Comparison of ENCODE assay signal across 1 cellular context in the genomic region with DNA sequence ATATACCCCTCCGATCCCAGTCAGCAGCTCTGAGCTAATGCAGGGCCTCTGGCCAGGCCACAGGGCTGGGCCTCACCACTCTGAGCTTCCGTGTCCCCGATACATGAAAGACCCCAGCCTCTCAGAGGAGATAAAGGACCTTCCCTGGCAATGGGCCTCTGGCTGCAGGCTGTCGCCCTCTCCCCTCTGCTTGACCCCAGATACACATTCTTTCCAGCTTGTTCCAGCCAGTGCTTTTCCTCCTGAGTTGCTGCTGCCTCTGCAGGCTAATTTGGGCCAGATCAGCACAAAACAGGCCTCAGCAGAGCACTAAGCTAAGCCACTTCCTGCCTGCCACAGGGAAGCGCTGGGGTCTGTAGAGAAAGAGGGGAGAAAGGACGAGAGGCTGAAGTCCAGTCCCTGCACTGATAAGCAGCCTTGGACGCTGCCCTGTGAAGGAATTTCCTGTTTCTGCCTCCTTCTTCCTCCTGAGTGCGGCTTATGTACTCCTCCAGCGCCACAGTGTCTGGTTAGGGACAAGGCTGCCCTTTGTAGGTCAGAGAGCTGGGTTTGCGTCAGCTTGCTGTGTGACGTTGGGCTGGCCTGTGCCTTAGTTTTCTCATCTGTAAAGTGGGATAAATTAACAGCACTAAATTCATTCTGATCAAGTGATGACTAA.
TF ChIP-seq lines count a peak whose summit lies in the region.

No MANE protein-coding gene starts in this region.

TF ChIP-seq in HepG2, 621 proteins besides CTCF, POLR2A, EP300 and RAD21 (continued from another document and continues in another):
- TF ChIP-seq, protein P1, sequence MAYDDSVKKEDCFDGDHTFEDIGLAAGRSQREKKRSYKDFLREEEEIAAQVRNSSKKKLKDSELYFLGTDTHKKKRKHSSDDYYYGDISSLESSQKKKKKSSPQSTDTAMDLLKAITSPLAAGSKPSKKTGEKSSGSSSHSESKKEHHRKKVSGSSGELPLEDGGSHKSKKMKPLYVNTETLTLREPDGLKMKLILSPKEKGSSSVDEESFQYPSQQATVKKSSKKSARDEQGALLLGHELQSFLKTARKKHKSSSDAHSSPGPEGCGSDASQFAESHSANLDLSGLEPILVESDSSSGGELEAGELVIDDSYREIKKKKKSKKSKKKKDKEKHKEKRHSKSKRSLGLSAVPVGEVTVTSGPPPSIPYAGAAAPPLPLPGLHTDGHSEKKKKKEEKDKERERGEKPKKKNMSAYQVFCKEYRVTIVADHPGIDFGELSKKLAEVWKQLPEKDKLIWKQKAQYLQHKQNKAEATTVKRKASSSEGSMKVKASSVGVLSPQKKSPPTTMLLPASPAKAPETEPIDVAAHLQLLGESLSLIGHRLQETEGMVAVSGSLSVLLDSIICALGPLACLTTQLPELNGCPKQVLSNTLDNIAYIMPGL (CRISPR knock-in tag; IDR thresholded peaks at IDR 0.05; ENCODE audit: borderline replicate concordance in 1 of 2, low read depth in 1 of 2) = peak; percentile 63 to 89; a peak in 3 of 4 replicates
- no peak for TF ChIP-seq TBP (CRISPR knock-in tag; IDR thresholded peaks at IDR 0.05)
- TF ChIP-seq PLRG1 (conservative IDR thresholded peaks at IDR 0.05) = no peak
- peak; percentile 87 for TF ChIP-seq HDAC1 (CRISPR knock-in tag; IDR thresholded peaks at IDR 0.05)
- TF ChIP-seq, protein P2, sequence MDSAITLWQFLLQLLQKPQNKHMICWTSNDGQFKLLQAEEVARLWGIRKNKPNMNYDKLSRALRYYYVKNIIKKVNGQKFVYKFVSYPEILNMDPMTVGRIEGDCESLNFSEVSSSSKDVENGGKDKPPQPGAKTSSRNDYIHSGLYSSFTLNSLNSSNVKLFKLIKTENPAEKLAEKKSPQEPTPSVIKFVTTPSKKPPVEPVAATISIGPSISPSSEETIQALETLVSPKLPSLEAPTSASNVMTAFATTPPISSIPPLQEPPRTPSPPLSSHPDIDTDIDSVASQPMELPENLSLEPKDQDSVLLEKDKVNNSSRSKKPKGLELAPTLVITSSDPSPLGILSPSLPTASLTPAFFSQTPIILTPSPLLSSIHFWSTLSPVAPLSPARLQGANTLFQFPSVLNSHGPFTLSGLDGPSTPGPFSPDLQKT (CRISPR knock-in tag; IDR thresholded peaks at IDR 0.05; ENCODE audit: borderline replicate concordance) = no peak
- TF ChIP-seq, protein P3, sequence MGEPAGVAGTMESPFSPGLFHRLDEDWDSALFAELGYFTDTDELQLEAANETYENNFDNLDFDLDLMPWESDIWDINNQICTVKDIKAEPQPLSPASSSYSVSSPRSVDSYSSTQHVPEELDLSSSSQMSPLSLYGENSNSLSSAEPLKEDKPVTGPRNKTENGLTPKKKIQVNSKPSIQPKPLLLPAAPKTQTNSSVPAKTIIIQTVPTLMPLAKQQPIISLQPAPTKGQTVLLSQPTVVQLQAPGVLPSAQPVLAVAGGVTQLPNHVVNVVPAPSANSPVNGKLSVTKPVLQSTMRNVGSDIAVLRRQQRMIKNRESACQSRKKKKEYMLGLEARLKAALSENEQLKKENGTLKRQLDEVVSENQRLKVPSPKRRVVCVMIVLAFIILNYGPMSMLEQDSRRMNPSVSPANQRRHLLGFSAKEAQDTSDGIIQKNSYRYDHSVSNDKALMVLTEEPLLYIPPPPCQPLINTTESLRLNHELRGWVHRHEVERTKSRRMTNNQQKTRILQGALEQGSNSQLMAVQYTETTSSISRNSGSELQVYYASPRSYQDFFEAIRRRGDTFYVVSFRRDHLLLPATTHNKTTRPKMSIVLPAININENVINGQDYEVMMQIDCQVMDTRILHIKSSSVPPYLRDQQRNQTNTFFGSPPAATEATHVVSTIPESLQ (CRISPR knock-in tag; conservative IDR thresholded peaks at IDR 0.05) = no peak
- TF ChIP-seq, protein P4, sequence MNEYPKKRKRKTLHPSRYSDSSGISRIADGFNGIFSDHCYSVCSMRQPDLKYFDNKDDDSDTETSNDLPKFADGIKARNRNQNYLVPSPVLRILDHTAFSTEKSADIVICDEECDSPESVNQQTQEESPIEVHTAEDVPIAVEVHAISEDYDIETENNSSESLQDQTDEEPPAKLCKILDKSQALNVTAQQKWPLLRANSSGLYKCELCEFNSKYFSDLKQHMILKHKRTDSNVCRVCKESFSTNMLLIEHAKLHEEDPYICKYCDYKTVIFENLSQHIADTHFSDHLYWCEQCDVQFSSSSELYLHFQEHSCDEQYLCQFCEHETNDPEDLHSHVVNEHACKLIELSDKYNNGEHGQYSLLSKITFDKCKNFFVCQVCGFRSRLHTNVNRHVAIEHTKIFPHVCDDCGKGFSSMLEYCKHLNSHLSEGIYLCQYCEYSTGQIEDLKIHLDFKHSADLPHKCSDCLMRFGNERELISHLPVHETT (CRISPR knock-in tag; conservative IDR thresholded peaks at IDR 0.05) = no peak
- no peak for TF ChIP-seq NFKBIZ (CRISPR knock-in tag; IDR thresholded peaks at IDR 0.05)
- TF ChIP-seq ETV5 (CRISPR knock-in tag; IDR thresholded peaks at IDR 0.05; ENCODE audit: borderline replicate concordance) = peak; percentile 97
- no peak for TF ChIP-seq TCF12 (IDR thresholded peaks at IDR 0.05)
- TF ChIP-seq TCF12 (CRISPR knock-in tag; IDR thresholded peaks at IDR 0.05) = no peak
- peak; percentile 98 for TF ChIP-seq ELF3 (CRISPR knock-in tag; IDR thresholded peaks at IDR 0.05)
- no peak for TF ChIP-seq TEAD2 (CRISPR knock-in tag; IDR thresholded peaks at IDR 0.05)
- TF ChIP-seq NCOR1 (IDR thresholded peaks at IDR 0.05; ENCODE audit: borderline replicate concordance, low read length) = peak; percentile 92; the same call in 1 of the 2 replicates
- TF ChIP-seq, protein P5, sequence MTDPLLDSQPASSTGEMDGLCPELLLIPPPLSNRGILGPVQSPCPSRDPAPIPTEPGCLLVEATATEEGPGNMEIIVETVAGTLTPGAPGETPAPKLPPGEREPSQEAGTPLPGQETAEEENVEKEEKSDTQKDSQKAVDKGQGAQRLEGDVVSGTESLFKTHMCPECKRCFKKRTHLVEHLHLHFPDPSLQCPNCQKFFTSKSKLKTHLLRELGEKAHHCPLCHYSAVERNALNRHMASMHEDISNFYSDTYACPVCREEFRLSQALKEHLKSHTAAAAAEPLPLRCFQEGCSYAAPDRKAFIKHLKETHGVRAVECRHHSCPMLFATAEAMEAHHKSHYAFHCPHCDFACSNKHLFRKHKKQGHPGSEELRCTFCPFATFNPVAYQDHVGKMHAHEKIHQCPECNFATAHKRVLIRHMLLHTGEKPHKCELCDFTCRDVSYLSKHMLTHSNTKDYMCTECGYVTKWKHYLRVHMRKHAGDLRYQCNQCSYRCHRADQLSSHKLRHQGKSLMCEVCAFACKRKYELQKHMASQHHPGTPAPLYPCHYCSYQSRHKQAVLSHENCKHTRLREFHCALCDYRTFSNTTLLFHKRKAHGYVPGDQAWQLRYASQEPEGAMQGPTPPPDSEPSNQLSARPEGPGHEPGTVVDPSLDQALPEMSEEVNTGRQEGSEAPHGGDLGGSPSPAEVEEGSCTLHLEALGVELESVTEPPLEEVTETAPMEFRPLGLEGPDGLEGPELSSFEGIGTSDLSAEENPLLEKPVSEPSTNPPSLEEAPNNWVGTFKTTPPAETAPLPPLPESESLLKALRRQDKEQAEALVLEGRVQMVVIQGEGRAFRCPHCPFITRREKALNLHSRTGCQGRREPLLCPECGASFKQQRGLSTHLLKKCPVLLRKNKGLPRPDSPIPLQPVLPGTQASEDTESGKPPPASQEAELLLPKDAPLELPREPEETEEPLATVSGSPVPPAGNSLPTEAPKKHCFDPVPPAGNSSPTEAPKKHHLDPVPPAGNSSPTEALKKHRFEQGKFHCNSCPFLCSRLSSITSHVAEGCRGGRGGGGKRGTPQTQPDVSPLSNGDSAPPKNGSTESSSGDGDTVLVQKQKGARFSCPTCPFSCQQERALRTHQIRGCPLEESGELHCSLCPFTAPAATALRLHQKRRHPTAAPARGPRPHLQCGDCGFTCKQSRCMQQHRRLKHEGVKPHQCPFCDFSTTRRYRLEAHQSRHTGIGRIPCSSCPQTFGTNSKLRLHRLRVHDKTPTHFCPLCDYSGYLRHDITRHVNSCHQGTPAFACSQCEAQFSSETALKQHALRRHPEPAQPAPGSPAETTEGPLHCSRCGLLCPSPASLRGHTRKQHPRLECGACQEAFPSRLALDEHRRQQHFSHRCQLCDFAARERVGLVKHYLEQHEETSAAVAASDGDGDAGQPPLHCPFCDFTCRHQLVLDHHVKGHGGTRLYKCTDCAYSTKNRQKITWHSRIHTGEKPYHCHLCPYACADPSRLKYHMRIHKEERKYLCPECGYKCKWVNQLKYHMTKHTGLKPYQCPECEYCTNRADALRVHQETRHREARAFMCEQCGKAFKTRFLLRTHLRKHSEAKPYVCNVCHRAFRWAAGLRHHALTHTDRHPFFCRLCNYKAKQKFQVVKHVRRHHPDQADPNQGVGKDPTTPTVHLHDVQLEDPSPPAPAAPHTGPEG (CRISPR knock-in tag; IDR thresholded peaks at IDR 0.05) = peak; percentile 79
- 0 out of 2 replicates have a peak, but pooled peaks have one; percentile 32 for TF ChIP-seq RBFOX2 (IDR thresholded peaks at IDR 0.05; ENCODE audit: low read depth, low read length)
- TF ChIP-seq, protein P6, sequence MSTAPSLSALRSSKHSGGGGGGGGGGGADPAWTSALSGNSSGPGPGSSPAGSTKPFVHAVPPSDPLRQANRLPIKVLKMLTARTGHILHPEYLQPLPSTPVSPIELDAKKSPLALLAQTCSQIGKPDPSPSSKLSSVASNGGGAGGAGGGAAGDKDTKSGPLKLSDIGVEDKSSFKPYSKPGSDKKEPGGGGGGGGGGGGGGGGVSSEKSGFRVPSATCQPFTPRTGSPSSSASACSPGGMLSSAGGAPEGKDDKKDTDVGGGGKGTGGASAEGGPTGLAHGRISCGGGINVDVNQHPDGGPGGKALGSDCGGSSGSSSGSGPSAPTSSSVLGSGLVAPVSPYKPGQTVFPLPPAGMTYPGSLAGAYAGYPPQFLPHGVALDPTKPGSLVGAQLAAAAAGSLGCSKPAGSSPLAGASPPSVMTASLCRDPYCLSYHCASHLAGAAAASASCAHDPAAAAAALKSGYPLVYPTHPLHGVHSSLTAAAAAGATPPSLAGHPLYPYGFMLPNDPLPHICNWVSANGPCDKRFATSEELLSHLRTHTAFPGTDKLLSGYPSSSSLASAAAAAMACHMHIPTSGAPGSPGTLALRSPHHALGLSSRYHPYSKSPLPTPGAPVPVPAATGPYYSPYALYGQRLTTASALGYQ (CRISPR knock-in tag; IDR thresholded peaks at IDR 0.05) = peak; percentile 53; the same call in 1 of the 2 replicates
- TF ChIP-seq ZNF256 (CRISPR knock-in tag; conservative IDR thresholded peaks at IDR 0.05) = no peak
- TF ChIP-seq ZBTB8A (CRISPR knock-in tag; IDR thresholded peaks at IDR 0.05; ENCODE audit: borderline replicate concordance, low read depth) = no peak
- peak; percentile 47; the same call in 1 of the 2 replicates for TF ChIP-seq KDM6A (CRISPR knock-in tag; IDR thresholded peaks at IDR 0.05; ENCODE audit: low read depth)
- TF ChIP-seq ZNF33B (CRISPR knock-in tag; IDR thresholded peaks at IDR 0.05) = peak; percentile 56; the same call in 1 of the 2 replicates
- TF ChIP-seq, protein P7, sequence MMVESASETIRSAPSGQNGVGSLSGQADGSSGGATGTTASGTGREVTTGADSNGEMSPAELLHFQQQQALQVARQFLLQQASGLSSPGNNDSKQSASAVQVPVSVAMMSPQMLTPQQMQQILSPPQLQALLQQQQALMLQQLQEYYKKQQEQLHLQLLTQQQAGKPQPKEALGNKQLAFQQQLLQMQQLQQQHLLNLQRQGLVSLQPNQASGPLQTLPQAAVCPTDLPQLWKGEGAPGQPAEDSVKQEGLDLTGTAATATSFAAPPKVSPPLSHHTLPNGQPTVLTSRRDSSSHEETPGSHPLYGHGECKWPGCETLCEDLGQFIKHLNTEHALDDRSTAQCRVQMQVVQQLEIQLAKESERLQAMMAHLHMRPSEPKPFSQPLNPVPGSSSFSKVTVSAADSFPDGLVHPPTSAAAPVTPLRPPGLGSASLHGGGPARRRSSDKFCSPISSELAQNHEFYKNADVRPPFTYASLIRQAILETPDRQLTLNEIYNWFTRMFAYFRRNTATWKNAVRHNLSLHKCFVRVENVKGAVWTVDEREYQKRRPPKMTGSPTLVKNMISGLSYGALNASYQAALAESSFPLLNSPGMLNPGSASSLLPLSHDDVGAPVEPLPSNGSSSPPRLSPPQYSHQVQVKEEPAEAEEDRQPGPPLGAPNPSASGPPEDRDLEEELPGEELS (CRISPR knock-in tag; IDR thresholded peaks at IDR 0.05) = peak; percentile 86
- TF ChIP-seq, protein P8, sequence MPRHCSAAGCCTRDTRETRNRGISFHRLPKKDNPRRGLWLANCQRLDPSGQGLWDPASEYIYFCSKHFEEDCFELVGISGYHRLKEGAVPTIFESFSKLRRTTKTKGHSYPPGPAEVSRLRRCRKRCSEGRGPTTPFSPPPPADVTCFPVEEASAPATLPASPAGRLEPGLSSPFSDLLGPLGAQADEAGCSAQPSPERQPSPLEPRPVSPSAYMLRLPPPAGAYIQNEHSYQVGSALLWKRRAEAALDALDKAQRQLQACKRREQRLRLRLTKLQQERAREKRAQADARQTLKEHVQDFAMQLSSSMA (CRISPR knock-in tag; IDR thresholded peaks at IDR 0.05) = no peak
- no peak; the same call in 1 of the 2 replicates for TF ChIP-seq MBD4 (IDR thresholded peaks at IDR 0.05; ENCODE audit: borderline replicate concordance, low read length)
- no peak; the same call in 1 of the 2 replicates for TF ChIP-seq CEBPB (IDR thresholded peaks at IDR 0.05; ENCODE audit: borderline replicate concordance, low read depth, low read length)
- peak; percentile 81 for TF ChIP-seq CREB1 (IDR thresholded peaks at IDR 0.05)
- TF ChIP-seq CREB1 (CRISPR knock-in tag; IDR thresholded peaks at IDR 0.05) = peak; percentile 86
- no peak for TF ChIP-seq SP140L (CRISPR knock-in tag; IDR thresholded peaks at IDR 0.05; ENCODE audit: borderline replicate concordance)
- TF ChIP-seq, protein P9, sequence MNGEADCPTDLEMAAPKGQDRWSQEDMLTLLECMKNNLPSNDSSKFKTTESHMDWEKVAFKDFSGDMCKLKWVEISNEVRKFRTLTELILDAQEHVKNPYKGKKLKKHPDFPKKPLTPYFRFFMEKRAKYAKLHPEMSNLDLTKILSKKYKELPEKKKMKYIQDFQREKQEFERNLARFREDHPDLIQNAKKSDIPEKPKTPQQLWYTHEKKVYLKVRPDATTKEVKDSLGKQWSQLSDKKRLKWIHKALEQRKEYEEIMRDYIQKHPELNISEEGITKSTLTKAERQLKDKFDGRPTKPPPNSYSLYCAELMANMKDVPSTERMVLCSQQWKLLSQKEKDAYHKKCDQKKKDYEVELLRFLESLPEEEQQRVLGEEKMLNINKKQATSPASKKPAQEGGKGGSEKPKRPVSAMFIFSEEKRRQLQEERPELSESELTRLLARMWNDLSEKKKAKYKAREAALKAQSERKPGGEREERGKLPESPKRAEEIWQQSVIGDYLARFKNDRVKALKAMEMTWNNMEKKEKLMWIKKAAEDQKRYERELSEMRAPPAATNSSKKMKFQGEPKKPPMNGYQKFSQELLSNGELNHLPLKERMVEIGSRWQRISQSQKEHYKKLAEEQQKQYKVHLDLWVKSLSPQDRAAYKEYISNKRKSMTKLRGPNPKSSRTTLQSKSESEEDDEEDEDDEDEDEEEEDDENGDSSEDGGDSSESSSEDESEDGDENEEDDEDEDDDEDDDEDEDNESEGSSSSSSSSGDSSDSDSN (CRISPR knock-in tag; IDR thresholded peaks at IDR 0.05) = peak; percentile 78
- peak; percentile 39 for TF ChIP-seq NR2F2 (IDR thresholded peaks at IDR 0.05; ENCODE audit: borderline replicate concordance, low read depth)
- TF ChIP-seq, protein P10, sequence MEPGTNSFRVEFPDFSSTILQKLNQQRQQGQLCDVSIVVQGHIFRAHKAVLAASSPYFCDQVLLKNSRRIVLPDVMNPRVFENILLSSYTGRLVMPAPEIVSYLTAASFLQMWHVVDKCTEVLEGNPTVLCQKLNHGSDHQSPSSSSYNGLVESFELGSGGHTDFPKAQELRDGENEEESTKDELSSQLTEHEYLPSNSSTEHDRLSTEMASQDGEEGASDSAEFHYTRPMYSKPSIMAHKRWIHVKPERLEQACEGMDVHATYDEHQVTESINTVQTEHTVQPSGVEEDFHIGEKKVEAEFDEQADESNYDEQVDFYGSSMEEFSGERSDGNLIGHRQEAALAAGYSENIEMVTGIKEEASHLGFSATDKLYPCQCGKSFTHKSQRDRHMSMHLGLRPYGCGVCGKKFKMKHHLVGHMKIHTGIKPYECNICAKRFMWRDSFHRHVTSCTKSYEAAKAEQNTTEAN (CRISPR knock-in tag; conservative IDR thresholded peaks at IDR 0.05) = peak; percentile 33; the same call in 1 of the 2 replicates
- TF ChIP-seq ZNF207 (IDR thresholded peaks at IDR 0.05; ENCODE audit: borderline replicate concordance) = no peak
- TF ChIP-seq ZNF713 (CRISPR knock-in tag; IDR thresholded peaks at IDR 0.05) = no peak
